ENCODE assay signal across 10 cellular contexts in genomic region chr2:9782197-9782719, GRCh38.
DNase-seq lines count a peak whose midpoint lies in the region; ATAC-seq and TF ChIP-seq lines count a peak whose summit lies in the region.
"Had no signal": no experiment of that assay in that cellular context is flagged by ENCODE, and none has a peak within 500 bp of the region (broad histone marks: within the 10 kb centered on the region; RNA-seq: fewer than 3 reads in every experiment).

No MANE protein-coding gene starts in this region.

- H3K4me3 ChIP-seq in SK-N-SH (ENCODE audit: low read depth in 2 of 2, low read length in 1 of 2) (no peak overlapping the region), parathyroid adenoma (ENCODE audit: low read depth, low read length) (no peak overlapping the region)
- H3K4me3 ChIP-seq: tibial nerve had no signal

- peak; percentile 52 for DNase-seq in Caki2 (ENCODE audit: low read depth)
- no peak for DNase-seq in SK-N-SH
- DNase-seq in NOMO-1 treated with DMSO at 0.1 percent for 48 hours (lab: John Stamatoyannopoulos, UW; ENCODE audit: unreplicated experiment) = no peak
- DNase-seq in NCI-H1092 (lab: John Stamatoyannopoulos, UW) = no peak
- DNase-seq in NCI-H1092 treated with DMSO at 0.1 percent for 48 hours (lab: John Stamatoyannopoulos, UW) = no peak
- DNase-seq: hippocampal formation had no signal

- H3K9ac ChIP-seq in SK-N-SH = no peak overlapping the region
- no peak overlapping the region for H3K9ac ChIP-seq in parathyroid adenoma

- no peaks in the 10 kb centered on the region for H3K36me3 Mint-ChIP-seq in activated naive CD8-positive, alpha-beta T cell

- H3K27me3 ChIP-seq in SK-N-SH (ENCODE audit: insufficient read depth) (no peaks in the 10 kb centered on the region), parathyroid adenoma (ENCODE audit: control insufficient read depth, insufficient read depth, low read length) (no peaks in the 10 kb centered on the region)
- H3K27me3 ChIP-seq: tibial nerve had no signal

- no peaks in the 10 kb centered on the region for H4K20me1 ChIP-seq in SK-N-SH (ENCODE audit: insufficient read depth)

- peaks cover 0 to 15% of the 10 kb centered on the region in 2 experiments; a peak in 1 of 4 replicates for H3K4me1 ChIP-seq in SK-N-SH (ENCODE audit: control insufficient read depth in 1 of 2, insufficient read depth in 2 of 2, low read depth in 1 of 2, low read length in 1 of 2)
- H3K4me1 ChIP-seq in parathyroid adenoma = peaks cover 17% of the 10 kb centered on the region

- POLR2A ChIA-PET in SK-N-SH (lab: Yijun Ruan, JAX) = no interaction called here

- in situ Hi-C loops in Caki2 (cut with HindIII; ENCODE audit: low pct_unique_long_range_greater_than_20kb, low sequenced_read_pairs) = no loop called here

- H2AFZ ChIP-seq in SK-N-SH (ENCODE audit: low read depth) (no peak overlapping the region), parathyroid adenoma (peak overlapping the region; percentile 78)

- 74% methylated on average over 7 of the region's 8 CpGs for WGBS in SK-N-SH (ENCODE audit: low lambda C conversion rate)

- H3K27ac ChIP-seq in SK-N-SH (ENCODE audit: low read depth in 2 of 2, low read length in 1 of 2) (no peak overlapping the region), parathyroid adenoma (peak overlapping the region; percentile 79)
- H3K27ac ChIP-seq: tibial nerve had no signal

- no peaks in the 10 kb centered on the region for H3K36me3 ChIP-seq in SK-N-SH (replicated peaks in 1 of 2; ENCODE audit: control insufficient read depth in 1 of 2, insufficient read depth in 2 of 2, low read length in 1 of 2)
- no peaks in the 10 kb centered on the region for H3K36me3 ChIP-seq in parathyroid adenoma (ENCODE audit: control insufficient read depth, insufficient read depth, low read length)
- H3K36me3 ChIP-seq: tibial nerve had no signal

- H3K27ac Mint-ChIP-seq in activated naive CD8-positive, alpha-beta T cell = peak overlapping the region; percentile 74

- H3K27me3 Mint-ChIP-seq in activated naive CD8-positive, alpha-beta T cell = no peaks in the 10 kb centered on the region

- peaks cover 43% of the 10 kb centered on the region for H3K4me1 Mint-ChIP-seq in activated naive CD8-positive, alpha-beta T cell (ENCODE audit: low read depth)

- no peaks in the 10 kb centered on the region for H3K9me3 Mint-ChIP-seq in activated naive CD8-positive, alpha-beta T cell (ENCODE audit: low read depth)

- TF ChIP-seq CTCF in SK-N-SH (IDR thresholded peaks at IDR 0.05) (peak; percentile 18; the same call in 1 of the 2 replicates), parathyroid adenoma (IDR thresholded peaks at IDR 0.05) (peak; percentile 39)

- H3K9me3 ChIP-seq in SK-N-SH = no peaks in the 10 kb centered on the region
- H3K9me3 ChIP-seq in parathyroid adenoma (ENCODE audit: control insufficient read depth, low read length) = no peaks in the 10 kb centered on the region
- H3K9me3 ChIP-seq: tibial nerve had no signal

- TF ChIP-seq EP300 in SK-N-SH (IDR thresholded peaks at IDR 0.05; ENCODE audit: borderline replicate concordance in 1 of 2, low read depth in 1 of 2, low read length in 1 of 2) = no peak

- TF ChIP-seq RAD21 in SK-N-SH (IDR thresholded peaks at IDR 0.05; ENCODE audit: low read length) = peak; percentile 55

- CTCF ChIA-PET in SK-N-SH (lab: Yijun Ruan, JAX) = interaction anchor here (0.7 to 5.7 kb wide), 8 partner anchors 11 to 573 kb away, joined by 3 to 42 read pairs (median 4); partner anchors contain the start of gene ADAM17

- no peaks in the 10 kb centered on the region for H3F3A ChIP-seq in SK-N-SH (replicated peaks; ENCODE audit: insufficient read depth)

- no peak for ATAC-seq in HG02981 (IDR thresholded peaks at IDR 0.05; ENCODE audit: unreplicated experiment)

- H3K4me2 ChIP-seq in SK-N-SH = no peak overlapping the region
- H3K4me2 ChIP-seq in parathyroid adenoma (ENCODE audit: low read length) = no peak overlapping the region

- H3K79me2 ChIP-seq in SK-N-SH (ENCODE audit: insufficient read depth) (no peaks in the 10 kb centered on the region), parathyroid adenoma (no peaks in the 10 kb centered on the region)

- peak overlapping the region; percentile 49 for H3K4me3 Mint-ChIP-seq in activated naive CD8-positive, alpha-beta T cell

- H3K9me2 ChIP-seq in SK-N-SH = no peaks in the 10 kb centered on the region

TF ChIP-seq in SK-N-SH, 30 proteins besides CTCF, POLR2A, EP300 and RAD21 (continues in another document):
- TF ChIP-seq REST (IDR thresholded peaks at IDR 0.05; ENCODE audit: low read depth, low read length) = no peak
- TF ChIP-seq USF1 (IDR thresholded peaks at IDR 0.05; ENCODE audit: borderline replicate concordance, low read depth) = no peak
- TF ChIP-seq RXRA (IDR thresholded peaks at IDR 0.05; ENCODE audit: borderline replicate concordance, low read depth) = no peak
- TF ChIP-seq FOXM1 (IDR thresholded peaks at IDR 0.05; ENCODE audit: low read depth) = no peak
- TF ChIP-seq POLR2AphosphoS5 (IDR thresholded peaks at IDR 0.05; ENCODE audit: low read depth, low read length) = no peak
- TF ChIP-seq GABPA (IDR thresholded peaks at IDR 0.05; ENCODE audit: low read depth) = no peak
- no peak for TF ChIP-seq JUND (IDR thresholded peaks at IDR 0.05)
- no peak for TF ChIP-seq RFX5 (IDR thresholded peaks at IDR 0.05; ENCODE audit: low read length)
- TF ChIP-seq NFIC (IDR thresholded peaks at IDR 0.05; ENCODE audit: borderline replicate concordance) = no peak
- no peak for TF ChIP-seq PBX3 (IDR thresholded peaks at IDR 0.05)
- no peak for TF ChIP-seq MXI1 (IDR thresholded peaks at IDR 0.05; ENCODE audit: low read depth, low read length)
- no peak for TF ChIP-seq TEAD4 (IDR thresholded peaks at IDR 0.05; ENCODE audit: borderline replicate concordance, insufficient read depth)
- TF ChIP-seq GATA2 (CRISPR knock-in tag; IDR thresholded peaks at IDR 0.05) = no peak
- TF ChIP-seq RCOR1 (IDR thresholded peaks at IDR 0.05; ENCODE audit: low read length) = no peak
- TF ChIP-seq TAF1 (IDR thresholded peaks at IDR 0.05; ENCODE audit: borderline replicate concordance, low read depth, low read length) = no peak
- TF ChIP-seq SMC3 (IDR thresholded peaks at IDR 0.05; ENCODE audit: low read depth, low read length) = no peak; the same call in 1 of the 2 replicates
- no peak for TF ChIP-seq YY1 (IDR thresholded peaks at IDR 0.05; ENCODE audit: low read depth)
- no peak for TF ChIP-seq ZBTB33 (IDR thresholded peaks at IDR 0.05; ENCODE audit: borderline replicate concordance, low read depth)
